In genomic region chr12:98741229-98741614, GRCh38 we compare ENCODE assay signal across 15 cellular contexts.
A peak's percentile ranks its signal among the peaks of the same experiment; 100 is the strongest.
DNase-seq lines count a peak whose midpoint lies in the region; ATAC-seq and TF ChIP-seq lines count a peak whose summit lies in the region.
"Had no signal": no experiment of that assay in that cellular context is flagged by ENCODE, and none has a peak within 500 bp of the region (broad histone marks: within the 10 kb centered on the region; RNA-seq: fewer than 3 reads in every experiment).

No MANE protein-coding gene starts in this region.

- DNase-seq in activated T-cell treated with anti-CD3 and anti-CD28 coated beads, Interleukin-2, amount 50 U/mL, for 24 hours = peak; percentile 42
- DNase-seq in activated T-cell treated with anti-CD3 and anti-CD28 coated beads for 4 hours (no peak), T-helper 17 cell (no peak), esophagus muscularis mucosa (ENCODE audit: extremely low spot score) (peak; percentile 37), NCI-H226 (no peak), aorta (no peak), sciatic nerve (ENCODE audit: low spot score) (no peak)
- peak; percentile 65 for DNase-seq in stimulated activated CD8-positive, alpha-beta memory T cell treated with anti-CD3 and anti-CD28 coated beads, Interleukin-4, amount 100 ng/mL, for 48 hours
- DNase-seq: COR-L47, left lung, NCI-H1694, NCI-H446, SIG-M5 had no signal

- H3K36me3 Mint-ChIP-seq in activated T-cell treated with anti-CD3 and anti-CD28 coated beads, Interleukin-2, amount 50 U/mL, for 24 hours (ENCODE audit: low read depth) = no peaks in the 10 kb centered on the region
- peaks cover 2% of the 10 kb centered on the region for H3K36me3 Mint-ChIP-seq in T-helper 17 cell (ENCODE audit: low read depth)

- peak overlapping the region; percentile 97 for H3K27ac Mint-ChIP-seq in activated T-cell treated with anti-CD3 and anti-CD28 coated beads, Interleukin-2, amount 50 U/mL, for 24 hours
- H3K27ac Mint-ChIP-seq in T-helper 17 cell = peak overlapping the region; percentile 67

- no peaks in the 10 kb centered on the region for H3K9me3 ChIP-seq in T-helper 17 cell (ENCODE audit: control insufficient read depth, low read length, poor library complexity, severe bottlenecking)
- H3K9me3 ChIP-seq in esophagus muscularis mucosa = no peaks in the 10 kb centered on the region
- H3K9me3 ChIP-seq in aorta (ENCODE audit: control insufficient read depth, low read length) = no peaks in the 10 kb centered on the region
- H3K9me3 ChIP-seq: prostate gland had no signal

- H3K4me3 Mint-ChIP-seq in activated T-cell treated with anti-CD3 and anti-CD28 coated beads, Interleukin-2, amount 50 U/mL, for 24 hours = peak overlapping the region; percentile 52
- H3K4me3 Mint-ChIP-seq in T-helper 17 cell = peak overlapping the region; percentile 15
- H3K4me3 Mint-ChIP-seq: central memory CD8-positive, alpha-beta T cell had no signal

- intact Hi-C loops in esophagus muscularis mucosa (cut with DNase I) (no loop called here), aorta (cut with DNase I) (no loop called here), sciatic nerve (cut with DNase I) (no loop called here)

- peaks cover 66% of the 10 kb centered on the region for H3K4me1 Mint-ChIP-seq in activated T-cell treated with anti-CD3 and anti-CD28 coated beads, Interleukin-2, amount 50 U/mL, for 24 hours (ENCODE audit: low read depth)
- H3K4me1 Mint-ChIP-seq in T-helper 17 cell = peaks cover 23% of the 10 kb centered on the region

- H3K27me3 ChIP-seq in esophagus muscularis mucosa (peaks cover 0 to 6% (median 0%) of the 10 kb centered on the region in 4 donors), aorta (ENCODE audit: control insufficient read depth in 1 of 2, insufficient read depth in 2 of 2, low read length in 1 of 2) (no peaks in the 10 kb centered on the region)

- no peak for TF ChIP-seq CTCF in esophagus muscularis mucosa (IDR thresholded peaks at IDR 0.05)

- H3K4me1 ChIP-seq in esophagus muscularis mucosa = peaks cover 0 to 26% (median 18%) of the 10 kb centered on the region in 4 donors
- H3K4me1 ChIP-seq in aorta (ENCODE audit: control insufficient read depth in 1 of 2, insufficient read depth in 2 of 2, low read length in 2 of 2) = no peaks in the 10 kb centered on the region
- H3K4me1 ChIP-seq: prostate gland had no signal

- TF ChIP-seq POLR2A in esophagus muscularis mucosa (IDR thresholded peaks at IDR 0.05; ENCODE audit: low read depth) = no peak

- H3K27ac ChIP-seq in esophagus muscularis mucosa (replicated peaks in 1 of 4) (no peak overlapping the region), aorta (ENCODE audit: low read depth in 1 of 2, low read length in 2 of 2) (no peak overlapping the region)
- H3K27ac ChIP-seq: left lung, prostate gland had no signal

- WGBS in esophagus muscularis mucosa = 100% methylated on average over 3 of the region's 3 CpGs
- WGBS in aorta, 2 donors = 90 to 93% methylated on average over 3 of the region's 3 CpGs

- peaks cover 16% of the 10 kb centered on the region for H3K27me3 Mint-ChIP-seq in activated T-cell treated with anti-CD3 and anti-CD28 coated beads, Interleukin-2, amount 50 U/mL, for 24 hours
- peaks cover 5% of the 10 kb centered on the region for H3K27me3 Mint-ChIP-seq in T-helper 17 cell

- H3K4me3 ChIP-seq in esophagus muscularis mucosa (no peak overlapping the region), aorta (ENCODE audit: low read length in 2 of 2) (no peak overlapping the region)
- H3K4me3 ChIP-seq: left lung, prostate gland had no signal

- H3K36me3 ChIP-seq in esophagus muscularis mucosa (no peaks in the 10 kb centered on the region), aorta (ENCODE audit: control insufficient read depth in 1 of 2, insufficient read depth in 2 of 2, low read length in 1 of 2) (no peaks in the 10 kb centered on the region)
- H3K36me3 ChIP-seq: prostate gland had no signal

- no peak for ATAC-seq in T-helper 17 cell
- ATAC-seq in aorta (ENCODE audit: low FRiP score) = no peak
- no peak for ATAC-seq in sciatic nerve
- ATAC-seq: left lung had no signal

- no peaks in the 10 kb centered on the region for H3K9me3 Mint-ChIP-seq in activated T-cell treated with anti-CD3 and anti-CD28 coated beads, Interleukin-2, amount 50 U/mL, for 24 hours
- H3K9me3 Mint-ChIP-seq: central memory CD8-positive, alpha-beta T cell had no signal

- no peak for TF ChIP-seq EP300 in esophagus muscularis mucosa (IDR thresholded peaks at IDR 0.05)

Comparison
In these comparisons a context has a peak if more than half of its experiments do, and no peak if none do; other contexts are left out.
1. DNase-seq: peak in activated T-cell treated with anti-CD3 and anti-CD28 coated beads, Interleukin-2, amount 50 U/mL, for 24 hours (single experiment), esophagus muscularis mucosa (single experiment) and stimulated activated CD8-positive, alpha-beta memory T cell treated with anti-CD3 and anti-CD28 coated beads, Interleukin-4, amount 100 ng/mL, for 48 hours (single experiment); none in activated T-cell treated with anti-CD3 and anti-CD28 coated beads for 4 hours (single experiment), T-helper 17 cell (0 of 3), NCI-H226 (single experiment), aorta (0 of 2) and sciatic nerve (single experiment).